ENCODE assay signal across 1 cellular context in the genomic region with DNA sequence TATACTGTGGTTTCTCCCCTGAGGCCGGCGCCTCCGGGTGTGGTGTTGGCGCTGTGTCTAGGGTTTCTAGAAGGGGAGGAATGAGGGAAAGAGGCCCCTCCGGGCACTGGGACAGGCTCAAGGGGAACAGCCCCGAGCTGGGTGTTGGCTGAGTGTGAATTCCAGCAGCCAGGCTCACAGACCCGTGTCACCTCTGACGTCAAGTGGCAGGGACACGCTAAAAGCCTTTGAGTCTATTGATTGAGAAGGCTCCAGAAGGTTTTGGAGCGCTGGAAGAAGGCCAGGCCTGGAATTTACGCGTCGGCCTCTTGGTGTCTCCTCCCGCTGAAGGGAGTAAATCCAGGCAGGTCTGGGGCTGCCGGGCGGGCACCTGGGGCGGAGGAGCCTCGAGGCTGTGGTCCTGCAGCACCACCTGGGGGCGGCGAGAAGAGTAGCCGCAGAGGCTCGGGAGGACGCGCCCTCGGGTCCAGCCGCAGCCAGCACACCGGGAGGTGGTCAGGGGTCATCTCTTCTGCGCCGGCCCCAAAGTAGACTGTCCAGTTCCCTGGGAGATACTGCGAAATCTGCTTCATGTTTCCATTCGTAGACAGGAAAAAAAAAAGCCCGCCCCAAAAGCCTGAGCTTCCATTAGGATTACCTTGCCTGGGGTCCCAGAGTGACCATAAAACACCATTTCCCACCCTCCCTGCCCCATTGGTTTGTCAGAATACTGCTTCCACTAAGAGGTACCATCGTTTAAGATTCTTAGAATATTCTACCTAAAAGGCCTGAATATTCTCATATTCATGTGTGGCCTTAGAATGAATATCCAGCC.
TF ChIP-seq lines count a peak whose summit lies in the region.

No MANE protein-coding gene starts in this region.

TF ChIP-seq in HepG2, 621 proteins besides CTCF, POLR2A, EP300 and RAD21 (continued from another document and continues in another):
- TF ChIP-seq ZFP41 (CRISPR knock-in tag; IDR thresholded peaks at IDR 0.05; ENCODE audit: borderline replicate concordance), result 0 out of 2 replicates have a peak, but pooled peaks have one; percentile 35
- TF ChIP-seq FOXO1 (CRISPR knock-in tag; IDR thresholded peaks at IDR 0.05), result peak; percentile 49; the same call in 1 of the 2 replicates
- no peak for TF ChIP-seq ZFP82 (CRISPR knock-in tag; IDR thresholded peaks at IDR 0.05; ENCODE audit: borderline replicate concordance)
- TF ChIP-seq, protein P1, sequence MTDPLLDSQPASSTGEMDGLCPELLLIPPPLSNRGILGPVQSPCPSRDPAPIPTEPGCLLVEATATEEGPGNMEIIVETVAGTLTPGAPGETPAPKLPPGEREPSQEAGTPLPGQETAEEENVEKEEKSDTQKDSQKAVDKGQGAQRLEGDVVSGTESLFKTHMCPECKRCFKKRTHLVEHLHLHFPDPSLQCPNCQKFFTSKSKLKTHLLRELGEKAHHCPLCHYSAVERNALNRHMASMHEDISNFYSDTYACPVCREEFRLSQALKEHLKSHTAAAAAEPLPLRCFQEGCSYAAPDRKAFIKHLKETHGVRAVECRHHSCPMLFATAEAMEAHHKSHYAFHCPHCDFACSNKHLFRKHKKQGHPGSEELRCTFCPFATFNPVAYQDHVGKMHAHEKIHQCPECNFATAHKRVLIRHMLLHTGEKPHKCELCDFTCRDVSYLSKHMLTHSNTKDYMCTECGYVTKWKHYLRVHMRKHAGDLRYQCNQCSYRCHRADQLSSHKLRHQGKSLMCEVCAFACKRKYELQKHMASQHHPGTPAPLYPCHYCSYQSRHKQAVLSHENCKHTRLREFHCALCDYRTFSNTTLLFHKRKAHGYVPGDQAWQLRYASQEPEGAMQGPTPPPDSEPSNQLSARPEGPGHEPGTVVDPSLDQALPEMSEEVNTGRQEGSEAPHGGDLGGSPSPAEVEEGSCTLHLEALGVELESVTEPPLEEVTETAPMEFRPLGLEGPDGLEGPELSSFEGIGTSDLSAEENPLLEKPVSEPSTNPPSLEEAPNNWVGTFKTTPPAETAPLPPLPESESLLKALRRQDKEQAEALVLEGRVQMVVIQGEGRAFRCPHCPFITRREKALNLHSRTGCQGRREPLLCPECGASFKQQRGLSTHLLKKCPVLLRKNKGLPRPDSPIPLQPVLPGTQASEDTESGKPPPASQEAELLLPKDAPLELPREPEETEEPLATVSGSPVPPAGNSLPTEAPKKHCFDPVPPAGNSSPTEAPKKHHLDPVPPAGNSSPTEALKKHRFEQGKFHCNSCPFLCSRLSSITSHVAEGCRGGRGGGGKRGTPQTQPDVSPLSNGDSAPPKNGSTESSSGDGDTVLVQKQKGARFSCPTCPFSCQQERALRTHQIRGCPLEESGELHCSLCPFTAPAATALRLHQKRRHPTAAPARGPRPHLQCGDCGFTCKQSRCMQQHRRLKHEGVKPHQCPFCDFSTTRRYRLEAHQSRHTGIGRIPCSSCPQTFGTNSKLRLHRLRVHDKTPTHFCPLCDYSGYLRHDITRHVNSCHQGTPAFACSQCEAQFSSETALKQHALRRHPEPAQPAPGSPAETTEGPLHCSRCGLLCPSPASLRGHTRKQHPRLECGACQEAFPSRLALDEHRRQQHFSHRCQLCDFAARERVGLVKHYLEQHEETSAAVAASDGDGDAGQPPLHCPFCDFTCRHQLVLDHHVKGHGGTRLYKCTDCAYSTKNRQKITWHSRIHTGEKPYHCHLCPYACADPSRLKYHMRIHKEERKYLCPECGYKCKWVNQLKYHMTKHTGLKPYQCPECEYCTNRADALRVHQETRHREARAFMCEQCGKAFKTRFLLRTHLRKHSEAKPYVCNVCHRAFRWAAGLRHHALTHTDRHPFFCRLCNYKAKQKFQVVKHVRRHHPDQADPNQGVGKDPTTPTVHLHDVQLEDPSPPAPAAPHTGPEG (CRISPR knock-in tag; IDR thresholded peaks at IDR 0.05), result peak; percentile 71; the same call in 1 of the 2 replicates
- 0 out of 2 replicates have a peak, but pooled peaks have one; percentile 53 for TF ChIP-seq SRY (CRISPR knock-in tag; IDR thresholded peaks at IDR 0.05)
- TF ChIP-seq FOSL2 (CRISPR knock-in tag; IDR thresholded peaks at IDR 0.05), result peak; percentile 47; the same call in 1 of the 2 replicates
- TF ChIP-seq NRL (CRISPR knock-in tag; IDR thresholded peaks at IDR 0.05; ENCODE audit: borderline replicate concordance), result peak; percentile 75; the same call in 1 of the 2 replicates
- peak; percentile 76; the same call in 1 of the 2 replicates for TF ChIP-seq ONECUT2 (CRISPR knock-in tag; IDR thresholded peaks at IDR 0.05)
- no peak for TF ChIP-seq SOX6 (IDR thresholded peaks at IDR 0.05)
- peak; percentile 67 for TF ChIP-seq SOX6 (CRISPR knock-in tag; IDR thresholded peaks at IDR 0.05)
- 0 out of 2 replicates have a peak, but pooled peaks have one; percentile 58 for TF ChIP-seq ZFP1 (CRISPR knock-in tag; IDR thresholded peaks at IDR 0.05)
- TF ChIP-seq, protein P2, sequence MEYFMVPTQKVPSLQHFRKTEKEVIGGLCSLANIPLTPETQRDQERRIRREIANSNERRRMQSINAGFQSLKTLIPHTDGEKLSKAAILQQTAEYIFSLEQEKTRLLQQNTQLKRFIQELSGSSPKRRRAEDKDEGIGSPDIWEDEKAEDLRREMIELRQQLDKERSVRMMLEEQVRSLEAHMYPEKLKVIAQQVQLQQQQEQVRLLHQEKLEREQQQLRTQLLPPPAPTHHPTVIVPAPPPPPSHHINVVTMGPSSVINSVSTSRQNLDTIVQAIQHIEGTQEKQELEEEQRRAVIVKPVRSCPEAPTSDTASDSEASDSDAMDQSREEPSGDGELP (IDR thresholded peaks at IDR 0.05; ENCODE audit: borderline replicate concordance, low read depth), result peak; percentile 11; the same call in 1 of the 2 replicates
- TF ChIP-seq MAZ (IDR thresholded peaks at IDR 0.05; ENCODE audit: borderline replicate concordance, low read depth, low read length), result no peak
- 0 out of 2 replicates have a peak, but pooled peaks have one; percentile 25 for TF ChIP-seq MAZ (CRISPR knock-in tag; IDR thresholded peaks at IDR 0.05; ENCODE audit: low read depth)
- 0 out of 2 replicates have a peak, but pooled peaks have one; percentile 55 for TF ChIP-seq ZNF333 (CRISPR knock-in tag; IDR thresholded peaks at IDR 0.05; ENCODE audit: borderline replicate concordance)
- TF ChIP-seq BCL3 (CRISPR knock-in tag; IDR thresholded peaks at IDR 0.05), result peak; percentile 56; the same call in 1 of the 2 replicates
- no peak for TF ChIP-seq REST (IDR thresholded peaks at IDR 0.05; ENCODE audit: borderline replicate concordance in 1 of 2, low read depth in 1 of 2, low read length in 2 of 2)
- TF ChIP-seq SNAI1 (CRISPR knock-in tag; IDR thresholded peaks at IDR 0.05; ENCODE audit: borderline replicate concordance), result no peak
- TF ChIP-seq ESRRA (CRISPR knock-in tag; IDR thresholded peaks at IDR 0.05; ENCODE audit: low read depth), result peak; percentile 54; the same call in 1 of the 2 replicates
- peak; percentile 24; the same call in 1 of the 2 replicates for TF ChIP-seq ZNF614 (CRISPR knock-in tag; IDR thresholded peaks at IDR 0.05; ENCODE audit: borderline replicate concordance)
- no peak for TF ChIP-seq ZNF34 (CRISPR knock-in tag; IDR thresholded peaks at IDR 0.05; ENCODE audit: borderline replicate concordance)
- TF ChIP-seq AGO2 (optimal IDR thresholded peaks at IDR 0.05; ENCODE audit: low read depth, low read length), result no peak
- TF ChIP-seq, protein P3, sequence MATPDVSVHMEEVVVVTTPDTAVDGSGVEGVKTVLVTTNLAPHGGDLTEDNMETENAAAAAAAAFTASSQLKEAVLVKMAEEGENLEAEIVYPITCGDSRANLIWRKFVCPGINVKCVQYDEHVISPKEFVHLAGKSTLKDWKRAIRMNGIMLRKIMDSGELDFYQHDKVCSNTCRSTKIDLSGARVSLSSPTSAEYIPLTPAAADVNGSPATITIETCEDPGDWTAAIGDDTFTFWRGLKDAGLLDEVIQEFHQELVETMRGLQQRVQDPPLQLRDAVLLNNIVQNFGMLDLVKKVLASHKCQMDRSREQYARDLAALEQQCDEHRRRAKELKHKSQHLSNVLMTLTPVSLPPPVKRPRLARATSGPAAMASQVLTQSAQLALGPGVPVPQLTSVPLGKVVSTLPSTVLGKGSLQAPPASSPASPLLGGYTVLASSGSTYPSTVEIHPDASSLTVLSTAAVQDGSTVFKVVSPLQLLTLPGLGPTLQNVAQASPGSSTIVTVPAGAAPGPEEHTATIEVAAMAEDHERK (CRISPR knock-in tag; IDR thresholded peaks at IDR 0.05; ENCODE audit: low read depth), result no peak
- TF ChIP-seq MXD3 (CRISPR knock-in tag; IDR thresholded peaks at IDR 0.05), result no peak
- TF ChIP-seq RFXANK (CRISPR knock-in tag; IDR thresholded peaks at IDR 0.05), result no peak
- TF ChIP-seq NCOA2 (CRISPR knock-in tag; IDR thresholded peaks at IDR 0.05), result 0 out of 2 replicates have a peak, but pooled peaks have one; percentile 24
- TF ChIP-seq HDAC1 (CRISPR knock-in tag; IDR thresholded peaks at IDR 0.05), result peak; percentile 59; the same call in 1 of the 2 replicates
- TF ChIP-seq NFATC3 (CRISPR knock-in tag; IDR thresholded peaks at IDR 0.05), result 0 out of 2 replicates have a peak, but pooled peaks have one; percentile 68
- TF ChIP-seq HNRNPLL (IDR thresholded peaks at IDR 0.05; ENCODE audit: low read depth, low read length, poor library complexity, severe bottlenecking), result peak; percentile 48
- peak; percentile 48; the same call in 1 of the 2 replicates for TF ChIP-seq FOXC1 (CRISPR knock-in tag; IDR thresholded peaks at IDR 0.05; ENCODE audit: borderline replicate concordance)
- no peak for TF ChIP-seq FOXP1 (IDR thresholded peaks at IDR 0.05)
- TF ChIP-seq FOXP1 (CRISPR knock-in tag; IDR thresholded peaks at IDR 0.05), result no peak
- TF ChIP-seq, protein P4, sequence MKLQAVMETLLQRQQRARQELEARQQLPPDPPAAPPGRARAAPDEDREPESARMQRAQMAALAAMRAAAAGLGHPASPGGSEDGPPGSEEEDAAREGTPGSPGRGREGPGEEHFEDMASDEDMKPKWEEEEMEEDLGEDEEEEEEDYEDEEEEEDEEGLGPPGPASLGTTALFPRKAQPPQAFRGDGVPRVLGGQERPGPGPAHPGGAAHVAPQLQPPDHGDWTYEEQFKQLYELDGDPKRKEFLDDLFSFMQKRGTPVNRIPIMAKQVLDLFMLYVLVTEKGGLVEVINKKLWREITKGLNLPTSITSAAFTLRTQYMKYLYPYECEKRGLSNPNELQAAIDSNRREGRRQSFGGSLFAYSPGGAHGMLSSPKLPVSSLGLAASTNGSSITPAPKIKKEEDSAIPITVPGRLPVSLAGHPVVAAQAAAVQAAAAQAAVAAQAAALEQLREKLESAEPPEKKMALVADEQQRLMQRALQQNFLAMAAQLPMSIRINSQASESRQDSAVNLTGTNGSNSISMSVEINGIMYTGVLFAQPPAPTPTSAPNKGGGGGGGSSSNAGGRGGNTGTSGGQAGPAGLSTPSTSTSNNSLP (IDR thresholded peaks at IDR 0.05; ENCODE audit: low read depth, low read length), result no peak
- TF ChIP-seq U2AF1 (optimal IDR thresholded peaks at IDR 0.05; ENCODE audit: low read depth, low read length), result no peak
- TF ChIP-seq KLF16 (CRISPR knock-in tag; IDR thresholded peaks at IDR 0.05), result peak in 1 of 2 experiments; percentile 49; a peak in 1 of 4 replicates
- TF ChIP-seq, protein P5, sequence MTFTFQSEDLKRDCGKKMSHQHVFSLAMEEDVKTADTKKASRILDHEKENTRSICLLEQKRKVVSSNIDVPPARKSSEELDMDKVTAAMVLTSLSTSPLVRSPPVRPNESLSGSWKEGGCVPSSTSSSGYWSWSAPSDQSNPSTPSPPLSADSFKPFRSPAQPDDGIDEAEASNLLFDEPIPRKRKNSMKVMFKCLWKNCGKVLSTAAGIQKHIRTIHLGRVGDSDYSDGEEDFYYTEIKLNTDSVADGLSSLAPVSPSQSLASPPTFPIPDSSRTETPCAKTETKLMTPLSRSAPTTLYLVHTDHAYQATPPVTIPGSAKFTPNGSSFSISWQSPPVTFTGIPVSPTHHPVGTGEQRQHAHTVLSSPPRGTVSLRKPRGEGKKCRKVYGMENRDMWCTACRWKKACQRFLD (CRISPR knock-in tag; IDR thresholded peaks at IDR 0.05; ENCODE audit: borderline replicate concordance), result peak; percentile 67; the same call in 1 of the 2 replicates
- TF ChIP-seq RELA (CRISPR knock-in tag; IDR thresholded peaks at IDR 0.05), result peak; percentile 42; the same call in 1 of the 2 replicates
- TF ChIP-seq RARA (CRISPR knock-in tag; IDR thresholded peaks at IDR 0.05), result 0 out of 2 replicates have a peak, but pooled peaks have one; percentile 27
- TF ChIP-seq CENPT (CRISPR knock-in tag; IDR thresholded peaks at IDR 0.05; ENCODE audit: low read depth), result no peak
